18 cellular contexts compared by ENCODE assay signal in genomic region chr11:12270817-12271216, GRCh38.
"Had no signal": no experiment of that assay in that cellular context is flagged by ENCODE, and none has a peak within 500 bp of the region (broad histone marks: within the 10 kb centered on the region; RNA-seq: fewer than 3 reads in every experiment).

No MANE protein-coding gene starts in this region.

- H3K4me1 Mint-ChIP-seq: activated naive CD8-positive, alpha-beta T cell treated with anti-CD3 and anti-CD28 coated beads for 36 hours; central memory CD8-positive, alpha-beta T cell had no signal

- H3K27ac Mint-ChIP-seq: activated naive CD8-positive, alpha-beta T cell treated with anti-CD3 and anti-CD28 coated beads for 36 hours; mesothelial cell of epicardium had no signal

- H3K9me3 ChIP-seq: body of pancreas, ovary, stomach had no signal

- H3K27me3 Mint-ChIP-seq: activated naive CD8-positive, alpha-beta T cell treated with anti-CD3 and anti-CD28 coated beads for 36 hours; central memory CD8-positive, alpha-beta T cell had no signal

- H3K27me3 ChIP-seq: body of pancreas, ovary, stomach had no signal

- H3K4me3 ChIP-seq: body of pancreas, coronary artery, lung, ovary, stomach had no signal

- H3K27ac ChIP-seq: body of pancreas, ovary had no signal

- H3K36me3 Mint-ChIP-seq: activated naive CD8-positive, alpha-beta T cell treated with anti-CD3 and anti-CD28 coated beads for 36 hours; mesothelial cell of epicardium had no signal

- H3K36me3 ChIP-seq: ovary, stomach had no signal

- H3K4me3 Mint-ChIP-seq: activated naive CD8-positive, alpha-beta T cell treated with anti-CD3 and anti-CD28 coated beads for 36 hours; central memory CD8-positive, alpha-beta T cell; mesothelial cell of epicardium had no signal

- H3K9me3 Mint-ChIP-seq: activated naive CD8-positive, alpha-beta T cell treated with anti-CD3 and anti-CD28 coated beads for 36 hours; central memory CD8-positive, alpha-beta T cell; mesothelial cell of epicardium had no signal

- ATAC-seq: body of pancreas had no signal

- DNase-seq: activated CD4-positive, CD25-positive, alpha-beta regulatory T cell treated with anti-CD3 and anti-CD28 coated beads, Interleukin-2, amount 50 U/mL, for 72 hours; activated CD8-positive, alpha-beta memory T cell treated with anti-CD3 and anti-CD28 coated beads for 24 hours; activated CD8-positive, alpha-beta memory T cell treated with anti-CD3 and anti-CD28 coated beads, Interleukin-2, amount 50 U/mL, for 48 hours; activated naive CD4-positive, alpha-beta T cell; activated naive CD8-positive, alpha-beta T cell treated with anti-CD3 and anti-CD28 coated beads for 36 hours; amygdala; foreskin melanocyte; glutamatergic neuron; hippocampal formation; islet precursor cell; ovary; stomach; T-helper 1 cell had no signal
